Comparison of ENCODE assay signal across 24 cellular contexts in genomic region chr7:19852192-19852591, GRCh38.
"Had no signal": no experiment of that assay in that cellular context is flagged by ENCODE, and none has a peak within 500 bp of the region (broad histone marks: within the 10 kb centered on the region; RNA-seq: fewer than 3 reads in every experiment).

No MANE protein-coding gene starts in this region.

- H3K4me1 ChIP-seq: body of pancreas, heart left ventricle, psoas muscle, right atrium auricular region, upper lobe of left lung had no signal

- DNase-seq: activated CD4-positive, alpha-beta T cell treated with anti-CD3 and anti-CD28 coated beads, Interleukin-2, amount 10 ng/mL, durations not matched to agents 7 days and 5 days; activated CD4-positive, CD25-positive, alpha-beta regulatory T cell treated with anti-CD3 and anti-CD28 coated beads, Interleukin-2, amount 50 U/mL, for 72 hours; activated CD8-positive, alpha-beta memory T cell treated with anti-CD3 and anti-CD28 coated beads, Interleukin-2, amount 10 ng/mL, durations not matched to agents 7 days and 5 days; activated CD8-positive, alpha-beta T cell treated with anti-CD3 and anti-CD28 coated beads for 36 hours; activated gamma-delta T cell; anterior cingulate cortex; body of pancreas; effector CD4-positive, alpha-beta T cell; heart left ventricle; islet precursor cell; left colon; ovary; psoas muscle; stimulated activated CD4-positive, alpha-beta T cell treated with anti-CD3 and anti-CD28 coated beads, Interleukin-12 subunit alpha, Interleukin-12 subunit beta, amount 100 ng/mL, for 4 hours; stimulated activated CD4-positive, alpha-beta T cell treated with anti-CD3 and anti-CD28 coated beads, Interleukin-4, amount 100 ng/mL, for 4 hours; stimulated activated naive CD8-positive, alpha-beta T cell treated with anti-CD3 and anti-CD28 coated beads, Interleukin-15, Interleukin-2, amounts not matched to agents 100 U/mL and 50 U/mL, for 24 hours; upper lobe of left lung; WERI-Rb-1 had no signal

- H3K9me3 ChIP-seq: body of pancreas, heart left ventricle, neutrophil, ovary, psoas muscle, right atrium auricular region, upper lobe of left lung had no signal

- FAIRE-seq: endometrium, TTC549 had no signal

- H3K27ac ChIP-seq: body of pancreas, cardiac muscle cell, heart left ventricle, neutrophil, ovary, psoas muscle, right atrium auricular region, upper lobe of left lung, WERI-Rb-1 had no signal

- H3K27me3 ChIP-seq: body of pancreas, cardiac muscle cell, heart left ventricle, neutrophil, ovary, right atrium auricular region, upper lobe of left lung had no signal

- ATAC-seq: activated CD8-positive, alpha-beta memory T cell treated with anti-CD3 and anti-CD28 coated beads, Interleukin-2, amount 10 ng/mL, durations not matched to agents 7 days and 5 days; activated CD8-positive, alpha-beta T cell treated with anti-CD3 and anti-CD28 coated beads for 36 hours; body of pancreas; heart left ventricle; left colon; natural killer cell treated with Interleukin-12 subunit alpha and Interleukin-12 subunit beta and Interleukin-15 and Interleukin-18, amount 100 ng/mL, for 72 hours; psoas muscle; stimulated activated naive CD8-positive, alpha-beta T cell treated with anti-CD3 and anti-CD28 coated beads, Interleukin-15, Interleukin-2, amounts not matched to agents 100 U/mL and 50 U/mL, for 24 hours had no signal

- H3K4me3 ChIP-seq: body of pancreas, cardiac muscle cell, heart left ventricle, ovary, psoas muscle, right atrium auricular region, upper lobe of left lung had no signal

- H3K36me3 ChIP-seq: cardiac muscle cell, heart left ventricle, neutrophil, ovary, right atrium auricular region, upper lobe of left lung, WERI-Rb-1 had no signal
